ENCODE assay signal across 20 cellular contexts in genomic region chrY:22461962-22462361, GRCh38. TPM values are rescaled to one million over a fixed set of nuclear protein-coding genes. Genes with fewer than 3 reads are reported as not detected.
"Had no signal": no experiment of that assay in that cellular context is flagged by ENCODE, and none has a peak within 500 bp of the region (broad histone marks: within the 10 kb centered on the region; RNA-seq: fewer than 3 reads in every experiment).

No MANE protein-coding gene starts in this region.

RNA-seq across cellular contexts. Expression of gene RBMY1J, which starts 58.8 kb away (rescaled TPM):
- total RNA-seq: activated naive CD4-positive, alpha-beta T cell treated with anti-CD3 and anti-CD28 coated beads for 36 hours; activated naive CD4-positive, alpha-beta T cell treated with anti-CD3 and anti-CD28 coated beads, Interleukin-2, amount 50 U/mL, for 72 hours; activated naive CD8-positive, alpha-beta T cell treated with anti-CD3 and anti-CD28 coated beads for 36 hours; activated naive CD8-positive, alpha-beta T cell treated with anti-CD3 and anti-CD28 coated beads, Interleukin-2, amount 10 ng/mL, durations not matched to agents 7 days and 5 days; activated T-cell treated with anti-CD3 and anti-CD28 coated beads, Interleukin-2, amount 50 U/mL, for 4 hours; activated T-cell treated with anti-CD3 and anti-CD28 coated beads, Interleukin-2, amount 50 U/mL, for 72 hours; activated T-helper 1 cell treated with anti-CD3 and anti-CD28 coated beads, Interleukin-12 subunit alpha, Interleukin-12 subunit beta, Interleukin-2, Interleukin-4 antibody, amounts not matched to agents 30 ng/mL and 10 ng/mL and 1 ng/mL, durations not matched to agents 14 hours and 24 hours and 36 hours; activated T-helper 2 cell treated with anti-CD3 and anti-CD28 coated beads, Interferon-gamma antibody, Interleukin-2, Interleukin-4, amounts not matched to agents 10 μg/mL and 5 μg/mL and 100 μg/mL, durations not matched to agents 14 hours and 24 hours and 36 hours; adrenal gland; aorta; ascending aorta; astrocyte; body of pancreas; breast epithelium; bronchial epithelial cell; cardiac muscle cell; cardiac septum; cerebellum; chondrocyte had no signal
- polyA plus RNA-seq: adipose tissue, adrenal gland, aorta, cardiac muscle cell had no signal
